ENCODE assay signal across 12 cellular contexts in the genomic region with DNA sequence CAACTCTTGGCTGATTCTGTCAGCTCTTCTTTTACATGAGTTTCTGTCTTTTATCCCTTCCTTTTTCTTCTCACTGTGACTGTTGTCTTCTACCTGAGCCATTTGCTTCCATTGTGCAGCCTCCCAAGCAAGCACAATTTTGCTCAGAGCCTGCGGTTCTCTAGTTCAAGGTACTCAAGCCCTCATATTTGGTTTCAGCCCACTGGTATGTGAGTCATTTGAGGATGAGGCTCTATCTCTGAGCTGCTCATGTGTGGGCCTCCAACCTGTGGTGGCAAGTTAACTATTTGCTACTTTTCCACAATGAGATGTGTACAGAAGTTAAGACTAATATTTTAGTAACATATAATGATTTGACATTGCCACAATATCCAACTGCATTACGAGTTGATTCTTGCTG.
DNase-seq lines count a peak whose midpoint lies in the region; ATAC-seq and TF ChIP-seq lines count a peak whose summit lies in the region.
"Had no signal": no experiment of that assay in that cellular context is flagged by ENCODE, and none has a peak within 500 bp of the region (broad histone marks: within the 10 kb centered on the region; RNA-seq: fewer than 3 reads in every experiment).

No MANE protein-coding gene starts in this region.

- TF ChIP-seq CTCF in HFFc6 (IDR thresholded peaks at IDR 0.05): no peak
- no peak for TF ChIP-seq CTCF in ascending aorta (IDR thresholded peaks at IDR 0.05)
- no peak for TF ChIP-seq CTCF in psoas muscle (IDR thresholded peaks at IDR 0.05)

- H3K4me3 Mint-ChIP-seq in activated naive CD8-positive, alpha-beta T cell treated with anti-CD3 and anti-CD28 coated beads, Interleukin-2, amount 50 U/mL, for 24 hours: no peak overlapping the region
- H3K4me3 Mint-ChIP-seq in activated naive CD8-positive, alpha-beta T cell treated with anti-CD3 and anti-CD28 coated beads for 36 hours: no peak overlapping the region
- H3K4me3 Mint-ChIP-seq in HFFc6: no peak overlapping the region
- H3K4me3 Mint-ChIP-seq in stimulated activated effector memory CD8-positive, alpha-beta T cell treated with anti-CD3 and anti-CD28 coated beads, Interleukin-12 subunit alpha, Interleukin-12 subunit beta, amount 100 ng/mL, for 72 hours: no peak overlapping the region
- H3K4me3 Mint-ChIP-seq: brain had no signal

- H3K27me3 Mint-ChIP-seq in activated naive CD8-positive, alpha-beta T cell treated with anti-CD3 and anti-CD28 coated beads, Interleukin-2, amount 50 U/mL, for 24 hours: no peaks in the 10 kb centered on the region
- no peaks in the 10 kb centered on the region for H3K27me3 Mint-ChIP-seq in activated naive CD8-positive, alpha-beta T cell treated with anti-CD3 and anti-CD28 coated beads for 36 hours
- no peaks in the 10 kb centered on the region; the same call in 1 of the 2 replicates for H3K27me3 Mint-ChIP-seq in HFFc6 (ENCODE audit: insufficient read depth)
- H3K27me3 Mint-ChIP-seq: brain had no signal

- no peak overlapping the region for H3K27ac ChIP-seq in ascending aorta
- H3K27ac ChIP-seq in psoas muscle: no peak overlapping the region
- H3K27ac ChIP-seq: HL-60 had no signal

- H3K27ac Mint-ChIP-seq in activated naive CD8-positive, alpha-beta T cell treated with anti-CD3 and anti-CD28 coated beads, Interleukin-2, amount 50 U/mL, for 24 hours: no peak overlapping the region
- H3K27ac Mint-ChIP-seq in activated naive CD8-positive, alpha-beta T cell treated with anti-CD3 and anti-CD28 coated beads for 36 hours: no peak overlapping the region
- peak overlapping the region; percentile 16; the same call in 1 of the 2 replicates for H3K27ac Mint-ChIP-seq in HFFc6
- H3K27ac Mint-ChIP-seq in stimulated activated effector memory CD8-positive, alpha-beta T cell treated with anti-CD3 and anti-CD28 coated beads, Interleukin-12 subunit alpha, Interleukin-12 subunit beta, amount 100 ng/mL, for 72 hours: no peak overlapping the region
- H3K27ac Mint-ChIP-seq: brain had no signal

- no peak for DNase-seq in activated naive CD8-positive, alpha-beta T cell treated with anti-CD3 and anti-CD28 coated beads, Interleukin-2, amount 50 U/mL, for 24 hours
- no peak for DNase-seq in activated naive CD8-positive, alpha-beta T cell treated with anti-CD3 and anti-CD28 coated beads for 36 hours
- no peak for DNase-seq in HFFc6
- DNase-seq in stimulated activated effector memory CD8-positive, alpha-beta T cell treated with anti-CD3 and anti-CD28 coated beads, Interleukin-12 subunit alpha, Interleukin-12 subunit beta, amount 100 ng/mL, for 72 hours (ENCODE audit: low spot score in 2 of 2): no peak
- DNase-seq in ascending aorta (ENCODE audit: low spot score in 2 of 2): no peak
- DNase-seq in NCI-H2196 (lab: John Stamatoyannopoulos, UW; ENCODE audit: unreplicated experiment): no peak
- DNase-seq in psoas muscle: no peak
- DNase-seq: GF-D8, NCI-H1694 treated with DMSO at 0.1 percent for 48 hours had no signal

- H3K9me3 ChIP-seq in ascending aorta (no peaks in the 10 kb centered on the region), psoas muscle (no peaks in the 10 kb centered on the region)

- no peaks in the 10 kb centered on the region for H3K4me1 ChIP-seq in ascending aorta
- no peaks in the 10 kb centered on the region for H3K4me1 ChIP-seq in psoas muscle

- peak; percentile 59 for ATAC-seq in activated naive CD8-positive, alpha-beta T cell treated with anti-CD3 and anti-CD28 coated beads, Interleukin-2, amount 50 U/mL, for 24 hours
- ATAC-seq in HG03460 (IDR thresholded peaks at IDR 0.05; ENCODE audit: unreplicated experiment): peak; percentile 88
- peak; percentile 100 for ATAC-seq in stimulated activated effector memory CD8-positive, alpha-beta T cell treated with anti-CD3 and anti-CD28 coated beads, Interleukin-12 subunit alpha, Interleukin-12 subunit beta, amount 100 ng/mL, for 72 hours
- ATAC-seq in psoas muscle: no peak

- H3K36me3 Mint-ChIP-seq in activated naive CD8-positive, alpha-beta T cell treated with anti-CD3 and anti-CD28 coated beads, Interleukin-2, amount 50 U/mL, for 24 hours (ENCODE audit: low read depth): peaks cover 26% of the 10 kb centered on the region
- peaks cover 13% of the 10 kb centered on the region for H3K36me3 Mint-ChIP-seq in activated naive CD8-positive, alpha-beta T cell treated with anti-CD3 and anti-CD28 coated beads for 36 hours
- H3K36me3 Mint-ChIP-seq in HFFc6 (ENCODE audit: low read depth): peaks cover 17% of the 10 kb centered on the region
- H3K36me3 Mint-ChIP-seq in stimulated activated effector memory CD8-positive, alpha-beta T cell treated with anti-CD3 and anti-CD28 coated beads, Interleukin-12 subunit alpha, Interleukin-12 subunit beta, amount 100 ng/mL, for 72 hours: peaks cover 3% of the 10 kb centered on the region

- H3K27me3 ChIP-seq in ascending aorta: no peaks in the 10 kb centered on the region
- no peaks in the 10 kb centered on the region for H3K27me3 ChIP-seq in psoas muscle (ENCODE audit: insufficient read depth in 3 of 3, low read length in 2 of 3)

- H3K9me3 Mint-ChIP-seq in activated naive CD8-positive, alpha-beta T cell treated with anti-CD3 and anti-CD28 coated beads, Interleukin-2, amount 50 U/mL, for 24 hours: no peaks in the 10 kb centered on the region
- no peaks in the 10 kb centered on the region for H3K9me3 Mint-ChIP-seq in activated naive CD8-positive, alpha-beta T cell treated with anti-CD3 and anti-CD28 coated beads for 36 hours
- H3K9me3 Mint-ChIP-seq in HFFc6: no peaks in the 10 kb centered on the region
- no peaks in the 10 kb centered on the region for H3K9me3 Mint-ChIP-seq in stimulated activated effector memory CD8-positive, alpha-beta T cell treated with anti-CD3 and anti-CD28 coated beads, Interleukin-12 subunit alpha, Interleukin-12 subunit beta, amount 100 ng/mL, for 72 hours
- H3K9me3 Mint-ChIP-seq: brain had no signal

- WGBS in psoas muscle, 3 donors: 92 to 94% (median 93%) methylated on average over 2 of the region's 2 CpGs

- peaks cover 8% of the 10 kb centered on the region for H3K4me1 Mint-ChIP-seq in activated naive CD8-positive, alpha-beta T cell treated with anti-CD3 and anti-CD28 coated beads, Interleukin-2, amount 50 U/mL, for 24 hours
- no peaks in the 10 kb centered on the region for H3K4me1 Mint-ChIP-seq in activated naive CD8-positive, alpha-beta T cell treated with anti-CD3 and anti-CD28 coated beads for 36 hours
- H3K4me1 Mint-ChIP-seq in HFFc6 (ENCODE audit: low read depth): peaks cover 47% of the 10 kb centered on the region
- H3K4me1 Mint-ChIP-seq in stimulated activated effector memory CD8-positive, alpha-beta T cell treated with anti-CD3 and anti-CD28 coated beads, Interleukin-12 subunit alpha, Interleukin-12 subunit beta, amount 100 ng/mL, for 72 hours: peaks cover 9% of the 10 kb centered on the region

- H3K4me3 ChIP-seq in ascending aorta: no peak overlapping the region
- H3K4me3 ChIP-seq in psoas muscle: no peak overlapping the region

- no peaks in the 10 kb centered on the region for H3K36me3 ChIP-seq in ascending aorta
- peaks cover 0 to 9% of the 10 kb centered on the region in 2 donors for H3K36me3 ChIP-seq in psoas muscle (ENCODE audit: insufficient read depth in 1 of 2, low read depth in 1 of 2)

- intact Hi-C loops in ascending aorta (cut with DNase I): no loop called here
- intact Hi-C loops in psoas muscle (cut with DNase I): no loop called here

Comparison
In these comparisons a context has a peak if more than half of its experiments do, and no peak if none do; other contexts are left out.
1. ATAC-seq: peak in activated naive CD8-positive, alpha-beta T cell treated with anti-CD3 and anti-CD28 coated beads, Interleukin-2, amount 50 U/mL, for 24 hours (single experiment), HG03460 (single experiment) and stimulated activated effector memory CD8-positive, alpha-beta T cell treated with anti-CD3 and anti-CD28 coated beads, Interleukin-12 subunit alpha, Interleukin-12 subunit beta, amount 100 ng/mL, for 72 hours (single experiment); none in psoas muscle (0 of 4).